In the genomic region with DNA sequence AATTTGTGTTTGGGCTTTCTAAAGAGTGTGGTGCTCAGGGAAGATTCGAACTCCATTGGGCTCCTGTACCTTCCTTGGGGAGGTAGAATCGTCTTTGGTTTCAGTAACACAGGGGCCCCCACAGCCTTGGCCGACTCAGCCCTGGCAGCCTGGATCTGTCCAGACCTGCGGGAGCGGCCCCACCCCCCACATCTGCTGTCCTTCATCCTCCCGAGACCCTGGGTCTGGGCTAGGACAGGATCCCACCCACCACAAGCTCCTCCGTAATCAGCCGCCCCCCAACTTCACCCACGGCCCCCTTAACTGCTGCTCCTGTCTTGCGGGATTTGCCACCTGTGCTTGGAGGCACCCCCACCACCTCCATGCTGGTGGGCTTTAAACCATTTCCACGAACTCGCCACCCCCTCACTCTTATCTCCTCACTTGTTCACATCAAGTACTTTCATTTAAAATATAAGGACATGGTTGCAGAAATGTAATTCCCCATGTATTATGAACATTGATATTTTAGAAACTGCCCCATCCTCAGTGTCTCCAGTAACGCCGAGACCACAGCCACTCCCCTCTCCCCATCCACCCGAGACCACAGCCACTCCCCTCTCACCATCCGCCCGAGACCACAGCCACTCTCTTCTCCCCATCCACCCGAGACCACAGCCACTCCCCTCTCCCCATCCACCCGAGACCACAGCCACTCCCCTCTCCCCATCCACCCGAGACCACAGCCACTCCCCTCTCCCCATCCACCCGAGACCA, we compare ENCODE assay signal across 8 cellular contexts.
A peak's percentile ranks its signal among the peaks of the same experiment; 100 is the strongest.
DNase-seq lines count a peak whose midpoint lies in the region; ATAC-seq, FAIRE-seq and TF ChIP-seq lines count a peak whose summit lies in the region.
"Not testable (repeated sequence)": the region's sequence is repeated elsewhere in the genome, so short reads cannot be mapped to it uniquely, and the experiment has no call there.

No MANE protein-coding gene starts in this region.

- peaks cover 13% of the 10 kb centered on the region for H3K36me3 Mint-ChIP-seq in CD4-positive, alpha-beta T cell (ENCODE audit: low read depth)
- H3K36me3 Mint-ChIP-seq in H9 (ENCODE audit: insufficient read depth in 1 of 3, low read depth in 3 of 3); activated CD4-positive, alpha-beta memory T cell treated with anti-CD3 and anti-CD28 coated beads, Interleukin-2, amount 10 ng/mL, durations not matched to agents 7 days and 5 days (ENCODE audit: low read depth); activated naive CD4-positive, alpha-beta T cell treated with anti-CD3 and anti-CD28 coated beads, Interleukin-2, amount 10 ng/mL, durations not matched to agents 7 days and 5 days; natural killer cell treated with Interleukin-12 subunit alpha and Interleukin-12 subunit beta and Interleukin-15 and Interleukin-18, amount 100 ng/mL, for 72 hours: not testable (repeated sequence)
- H3K36me3 Mint-ChIP-seq in effector memory CD8-positive, alpha-beta T cell (ENCODE audit: insufficient read depth): peaks cover 43% of the 10 kb centered on the region

- not testable (repeated sequence) for H3K79me2 ChIP-seq in H9 (ENCODE audit: insufficient read depth, low read length)

- H3K9ac ChIP-seq in H9 (ENCODE audit: extremely low read depth, insufficient read length, low read length); kidney (ENCODE audit: low read length in 2 of 2): not testable (repeated sequence)

- WGBS in H9 (ENCODE audit: extremely low coverage, insufficient read length, low lambda C conversion rate): no CpG with 5 or more reads among the region's 21 CpGs

- H3K79me1 ChIP-seq in H9 (ENCODE audit: insufficient read depth, low read depth, low read length, poor library complexity, severe bottlenecking): not testable (repeated sequence)

- H3K23me2 ChIP-seq in H9 (ENCODE audit: insufficient read length, low read depth, low read length, poor library complexity, severe bottlenecking): not testable (repeated sequence)

- H4K91ac ChIP-seq in H9 (ENCODE audit: insufficient read length, low read depth, low read length): not testable (repeated sequence)

- H3K4me2 ChIP-seq in H9 (ENCODE audit: insufficient read depth, insufficient read length, low read length): not testable (repeated sequence)

- not testable (repeated sequence) for H3K14ac ChIP-seq in H9 (ENCODE audit: insufficient read depth, low read length)

- not testable (repeated sequence) for H3K27ac ChIP-seq in CD4-positive, alpha-beta T cell (ENCODE audit: low read depth, low read length); H9 (ENCODE audit: insufficient read length, low read depth, low read length); kidney (ENCODE audit: low read depth in 2 of 2, low read length in 2 of 2)
- H3K27ac ChIP-seq in RWPE2 (ENCODE audit: poor library complexity, severe bottlenecking): peak overlapping the region; percentile 87

- peaks cover 20% of the 10 kb centered on the region for H3K4me1 Mint-ChIP-seq in CD4-positive, alpha-beta T cell (ENCODE audit: low read depth)
- H3K4me1 Mint-ChIP-seq in H9: peaks cover 37 to 47% of the 10 kb centered on the region in 2 experiments
- not testable (repeated sequence) for H3K4me1 Mint-ChIP-seq in activated CD4-positive, alpha-beta memory T cell treated with anti-CD3 and anti-CD28 coated beads, Interleukin-2, amount 10 ng/mL, durations not matched to agents 7 days and 5 days; activated naive CD4-positive, alpha-beta T cell treated with anti-CD3 and anti-CD28 coated beads, Interleukin-2, amount 10 ng/mL, durations not matched to agents 7 days and 5 days
- H3K4me1 Mint-ChIP-seq in effector memory CD8-positive, alpha-beta T cell (ENCODE audit: low read depth in 2 of 2): peaks cover 21 to 24% of the 10 kb centered on the region in 2 donors
- peaks cover 20 to 28% of the 10 kb centered on the region in 2 donors for H3K4me1 Mint-ChIP-seq in natural killer cell treated with Interleukin-12 subunit alpha and Interleukin-12 subunit beta and Interleukin-15 and Interleukin-18, amount 100 ng/mL, for 72 hours (ENCODE audit: low read depth in 2 of 2)

- H2BK20ac ChIP-seq in H9 (ENCODE audit: low read depth, low read length, poor library complexity, severe bottlenecking): not testable (repeated sequence)

- POLR2A ChIA-PET in CD4-positive, alpha-beta T cell (lab: Charles Lee); activated CD4-positive, alpha-beta memory T cell treated with anti-CD3 and anti-CD28 coated beads, Interleukin-2, amount 10 ng/mL, durations not matched to agents 7 days and 5 days (lab: Charles Lee): not testable (repeated sequence)

- not testable (repeated sequence) for H2BK120ac ChIP-seq in H9 (ENCODE audit: low read depth, low read length, poor library complexity, severe bottlenecking)

- H2BK15ac ChIP-seq in H9 (ENCODE audit: low read depth, low read length): not testable (repeated sequence)

- peak overlapping the region; percentile 15 for H3K4me3 Mint-ChIP-seq in CD4-positive, alpha-beta T cell
- H3K4me3 Mint-ChIP-seq in H9: peak overlapping the region; percentile 42 to 68; a peak in 4 of 5 replicates
- not testable (repeated sequence) for H3K4me3 Mint-ChIP-seq in activated CD4-positive, alpha-beta memory T cell treated with anti-CD3 and anti-CD28 coated beads, Interleukin-2, amount 10 ng/mL, durations not matched to agents 7 days and 5 days; activated naive CD4-positive, alpha-beta T cell treated with anti-CD3 and anti-CD28 coated beads, Interleukin-2, amount 10 ng/mL, durations not matched to agents 7 days and 5 days; natural killer cell treated with Interleukin-12 subunit alpha and Interleukin-12 subunit beta and Interleukin-15 and Interleukin-18, amount 100 ng/mL, for 72 hours
- peak overlapping the region; percentile 46 to 52 for H3K4me3 Mint-ChIP-seq in effector memory CD8-positive, alpha-beta T cell

- H3K9me3 Mint-ChIP-seq in CD4-positive, alpha-beta T cell; H9; activated CD4-positive, alpha-beta memory T cell treated with anti-CD3 and anti-CD28 coated beads, Interleukin-2, amount 10 ng/mL, durations not matched to agents 7 days and 5 days; effector memory CD8-positive, alpha-beta T cell; natural killer cell treated with Interleukin-12 subunit alpha and Interleukin-12 subunit beta and Interleukin-15 and Interleukin-18, amount 100 ng/mL, for 72 hours: not testable (repeated sequence)
- H3K9me3 Mint-ChIP-seq in activated naive CD4-positive, alpha-beta T cell treated with anti-CD3 and anti-CD28 coated beads, Interleukin-2, amount 10 ng/mL, durations not matched to agents 7 days and 5 days: peaks cover 20% of the 10 kb centered on the region

- H3K4me1 ChIP-seq in H9 (ENCODE audit: insufficient read depth, low read length); kidney (ENCODE audit: control insufficient read depth in 1 of 2, insufficient read depth in 1 of 2, low read depth in 1 of 2, low read length in 2 of 2): not testable (repeated sequence)
- H3K4me1 ChIP-seq in RWPE2 (ENCODE audit: insufficient read depth, poor library complexity, severe bottlenecking): peaks cover 27% of the 10 kb centered on the region

- H4K8ac ChIP-seq in H9 (replicated peaks; ENCODE audit: insufficient read length, low read depth, low read length): not testable (repeated sequence)

- H2BK12ac ChIP-seq in H9 (ENCODE audit: insufficient read length, low read depth, low read length): not testable (repeated sequence)

- not testable (repeated sequence) for DNase-seq in CD4-positive, alpha-beta T cell; H9; RWPE2 (ENCODE audit: low spot score); activated CD4-positive, alpha-beta memory T cell treated with anti-CD3 and anti-CD28 coated beads, Interleukin-2, amount 10 ng/mL, durations not matched to agents 7 days and 5 days; activated naive CD4-positive, alpha-beta T cell treated with anti-CD3 and anti-CD28 coated beads, Interleukin-2, amount 10 ng/mL, durations not matched to agents 7 days and 5 days; natural killer cell treated with Interleukin-12 subunit alpha and Interleukin-12 subunit beta and Interleukin-15 and Interleukin-18, amount 100 ng/mL, for 72 hours (ENCODE audit: low spot score)
- DNase-seq in effector memory CD8-positive, alpha-beta T cell: peak; percentile 23 to 55 (median 39)
- peak; percentile 43 for DNase-seq in kidney

- not testable (repeated sequence) for ATAC-seq in CD4-positive, alpha-beta T cell (ENCODE audit: poor library complexity); RWPE2 (ENCODE audit: low read depth); natural killer cell treated with Interleukin-12 subunit alpha and Interleukin-12 subunit beta and Interleukin-15 and Interleukin-18, amount 100 ng/mL, for 72 hours
- ATAC-seq in effector memory CD8-positive, alpha-beta T cell (replicated peaks): peak; percentile 65

- H3K27me3 ChIP-seq in CD4-positive, alpha-beta T cell (ENCODE audit: control insufficient read depth, insufficient read depth, low read length); H9 (ENCODE audit: insufficient read depth, low read length); RWPE2 (ENCODE audit: insufficient read depth, poor library complexity, severe bottlenecking): not testable (repeated sequence)

- not testable (repeated sequence) for H2AFZ ChIP-seq in H9 (ENCODE audit: low read length)

- CTCF ChIA-PET in CD4-positive, alpha-beta T cell (lab: Charles Lee); activated CD4-positive, alpha-beta memory T cell treated with anti-CD3 and anti-CD28 coated beads, Interleukin-2, amount 10 ng/mL, durations not matched to agents 7 days and 5 days (lab: Charles Lee); activated naive CD4-positive, alpha-beta T cell treated with anti-CD3 and anti-CD28 coated beads, Interleukin-2, amount 10 ng/mL, durations not matched to agents 7 days and 5 days (lab: Charles Lee): not testable (repeated sequence)

- TF ChIP-seq CTCF in CD4-positive, alpha-beta T cell (IDR thresholded peaks at IDR 0.05); H9 (conservative IDR thresholded peaks at IDR 0.05); RWPE2 (IDR thresholded peaks at IDR 0.05; ENCODE audit: poor library complexity, severe bottlenecking); kidney (IDR thresholded peaks at IDR 0.05; ENCODE audit: borderline replicate concordance, extremely low read depth, insufficient read depth): not testable (repeated sequence)

- not testable (repeated sequence) for FAIRE-seq in kidney (lab: Jason Lieb, UNC)

- H4K20me1 ChIP-seq in H9 (ENCODE audit: control insufficient read depth, insufficient read depth, insufficient read length): not testable (repeated sequence)

- H3K4me3 ChIP-seq in RWPE2 (ENCODE audit: severe bottlenecking); kidney (ENCODE audit: low read length in 2 of 2): not testable (repeated sequence)

- not testable (repeated sequence) for H3K23ac ChIP-seq in H9 (ENCODE audit: insufficient read length, low read depth, low read length)

- not testable (repeated sequence) for H3K9me3 ChIP-seq in CD4-positive, alpha-beta T cell (ENCODE audit: control insufficient read depth, low read length); H9 (ENCODE audit: control insufficient read depth, low read depth, low read length); RWPE2 (ENCODE audit: severe bottlenecking); kidney (ENCODE audit: control insufficient read depth in 1 of 2, low read length in 2 of 2)

- H3T11ph ChIP-seq in H9 (ENCODE audit: low read length): not testable (repeated sequence)

- not testable (repeated sequence) for H3K36me3 ChIP-seq in RWPE2 (ENCODE audit: low read depth); kidney (ENCODE audit: control insufficient read depth in 1 of 2, insufficient read depth in 2 of 2, low read length in 2 of 2)

- not testable (repeated sequence) for H2BK5ac ChIP-seq in H9 (ENCODE audit: insufficient read length, low read length)

- peak overlapping the region; percentile 69 for H3K27ac Mint-ChIP-seq in CD4-positive, alpha-beta T cell
- peak overlapping the region in 1 of 3 experiments; percentile 96; a peak in 1 of 7 replicates for H3K27ac Mint-ChIP-seq in H9
- peak overlapping the region; percentile 76 for H3K27ac Mint-ChIP-seq in activated CD4-positive, alpha-beta memory T cell treated with anti-CD3 and anti-CD28 coated beads, Interleukin-2, amount 10 ng/mL, durations not matched to agents 7 days and 5 days
- H3K27ac Mint-ChIP-seq in activated naive CD4-positive, alpha-beta T cell treated with anti-CD3 and anti-CD28 coated beads, Interleukin-2, amount 10 ng/mL, durations not matched to agents 7 days and 5 days: peak overlapping the region; percentile 78
- peak overlapping the region; percentile 87 to 88 for H3K27ac Mint-ChIP-seq in effector memory CD8-positive, alpha-beta T cell
- H3K27ac Mint-ChIP-seq in natural killer cell treated with Interleukin-12 subunit alpha and Interleukin-12 subunit beta and Interleukin-15 and Interleukin-18, amount 100 ng/mL, for 72 hours: peak overlapping the region; percentile 53 to 63

- H3K27me3 Mint-ChIP-seq in CD4-positive, alpha-beta T cell; activated CD4-positive, alpha-beta memory T cell treated with anti-CD3 and anti-CD28 coated beads, Interleukin-2, amount 10 ng/mL, durations not matched to agents 7 days and 5 days; effector memory CD8-positive, alpha-beta T cell; natural killer cell treated with Interleukin-12 subunit alpha and Interleukin-12 subunit beta and Interleukin-15 and Interleukin-18, amount 100 ng/mL, for 72 hours: not testable (repeated sequence)
- peaks cover 12% of the 10 kb centered on the region for H3K27me3 Mint-ChIP-seq in H9 (ENCODE audit: low read depth)
- peaks cover 12% of the 10 kb centered on the region for H3K27me3 Mint-ChIP-seq in activated naive CD4-positive, alpha-beta T cell treated with anti-CD3 and anti-CD28 coated beads, Interleukin-2, amount 10 ng/mL, durations not matched to agents 7 days and 5 days

- not testable (repeated sequence) for H2AK5ac ChIP-seq in H9 (ENCODE audit: insufficient read length, low read length)

- H4K5ac ChIP-seq in H9 (ENCODE audit: insufficient read length, low read depth, low read length): not testable (repeated sequence)

- H3K4ac ChIP-seq in H9 (ENCODE audit: low read depth, low read length): not testable (repeated sequence)

- intact Hi-C loops in CD4-positive, alpha-beta T cell (cut with DNase I, micrococcal nuclease); kidney (cut with DNase I): not testable (repeated sequence)

- H3K56ac ChIP-seq in H9 (ENCODE audit: insufficient read length, low read depth, low read length): not testable (repeated sequence)

- H3K18ac ChIP-seq in H9 (ENCODE audit: insufficient read length, low read depth, low read length): not testable (repeated sequence)
